In the genomic region with DNA sequence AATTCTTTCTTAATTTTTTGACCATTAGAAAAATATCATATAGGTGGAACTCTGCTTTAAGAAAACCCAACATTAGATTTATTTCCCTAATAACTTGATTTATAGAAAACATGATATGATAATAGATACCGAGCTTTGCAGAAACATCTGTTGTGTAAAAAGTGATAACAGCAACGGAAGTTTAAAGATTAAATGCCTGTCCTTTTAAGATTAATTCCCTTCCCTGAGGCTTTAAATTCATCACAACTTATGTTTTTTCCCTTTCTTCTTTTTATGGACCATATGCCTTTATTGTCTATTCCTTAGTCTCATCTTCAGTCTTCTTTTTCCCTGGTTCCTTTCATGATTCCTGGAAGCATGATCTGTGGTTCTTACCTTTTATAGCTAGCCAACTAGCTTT, we compare ENCODE assay signal across 10 cellular contexts. TPM values are rescaled to one million over a fixed set of nuclear protein-coding genes. Genes with fewer than 3 reads are reported as not detected.
A peak's percentile ranks its signal among the peaks of the same experiment; 100 is the strongest.
DNase-seq lines count a peak whose midpoint lies in the region; ATAC-seq and TF ChIP-seq lines count a peak whose summit lies in the region.
"Had no signal": no experiment of that assay in that cellular context is flagged by ENCODE, and none has a peak within 500 bp of the region (broad histone marks: within the 10 kb centered on the region; RNA-seq: fewer than 3 reads in every experiment).

No MANE protein-coding gene starts in this region.

- ATAC-seq in HG02884 (IDR thresholded peaks at IDR 0.05; ENCODE audit: unreplicated experiment) (no peak), GM21723 (IDR thresholded peaks at IDR 0.05; ENCODE audit: unreplicated experiment) (no peak)

- H4K20me1 ChIP-seq in BLaER1 treated with 17β-estradiol and CSF1 and Interleukin-3, amounts not matched to agents 10 nM and 100 nM = peaks cover 24 to 61% (median 58%) of the 10 kb centered on the region in 11 experiments; a peak in 20 of 22 replicates
- H4K20me1 ChIP-seq in OCI-LY1 (ENCODE audit: insufficient read depth, low read length) = 0 out of 2 replicates have a peak, but pooled peaks cover 8% of the 10 kb centered on the region

- peak overlapping the region; percentile 96 to 100 (median 99); a peak in 21 of 22 replicates for H3K9ac ChIP-seq in BLaER1 treated with 17β-estradiol and CSF1 and Interleukin-3, amounts not matched to agents 10 nM and 100 nM
- peak overlapping the region; percentile 97 for H3K9ac ChIP-seq in OCI-LY1 (ENCODE audit: low read length)

- intact Hi-C loops in prostate gland (cut with DNase I) = no loop called here

- H2AFZ ChIP-seq in OCI-LY1 (ENCODE audit: low read length) = no peak overlapping the region

- peak overlapping the region; percentile 66 to 97 (median 90) for H3K4me3 ChIP-seq in BLaER1 treated with 17β-estradiol and CSF1 and Interleukin-3, amounts not matched to agents 10 nM and 100 nM
- peak overlapping the region; percentile 83 for H3K4me3 ChIP-seq in OCI-LY1 (ENCODE audit: low read depth, low read length, poor library complexity, severe bottlenecking)
- H3K4me3 ChIP-seq in epithelial cell of esophagus (ENCODE audit: low read length) = peak overlapping the region; percentile 82
- peak overlapping the region; percentile 77 to 79 for H3K4me3 ChIP-seq in prostate gland

- H3K4me1 ChIP-seq in BLaER1 treated with 17β-estradiol and CSF1 and Interleukin-3, amounts not matched to agents 10 nM and 100 nM = peaks cover 22 to 40% (median 28%) of the 10 kb centered on the region in 10 experiments
- peaks cover 41% of the 10 kb centered on the region for H3K4me1 ChIP-seq in OCI-LY1 (ENCODE audit: insufficient read depth, low read length, severe bottlenecking)
- peaks cover 17% of the 10 kb centered on the region for H3K4me1 ChIP-seq in prostate gland (replicated peaks)

- WGBS in prostate gland = 2% methylated on average over 2 of the region's 2 CpGs

- in situ Hi-C loops in GM13977 (cut with MboI; ENCODE audit: low pct_unique_long_range_greater_than_20kb, low sequenced_read_pairs, unreplicated experiment) = no loop called here

- DNase-seq in epithelial cell of esophagus (ENCODE audit: low read depth) = no peak
- no peak for DNase-seq in prostate gland (ENCODE audit: low spot score)
- no peak for DNase-seq in activated T-cell treated with anti-CD3 and anti-CD28 coated beads for 4 hours
- no peak for DNase-seq in GM13977 (ENCODE audit: low spot score)
- DNase-seq: activated CD4-positive, alpha-beta memory T cell treated with anti-CD3 and anti-CD28 coated beads for 36 hours; NK-92 treated with Interleukin-12 subunit alpha and Interleukin-12 subunit beta, amount 100 ng/mL, for 24 hours had no signal

- no peaks in the 10 kb centered on the region for H3K36me3 ChIP-seq in BLaER1 treated with 17β-estradiol and CSF1 and Interleukin-3, amounts not matched to agents 10 nM and 100 nM
- H3K36me3 ChIP-seq in OCI-LY1 (ENCODE audit: insufficient read depth, low read length) (no peaks in the 10 kb centered on the region), prostate gland (no peaks in the 10 kb centered on the region)

- H3K9me3 ChIP-seq in BLaER1 treated with 17β-estradiol and CSF1 and Interleukin-3, amounts not matched to agents 10 nM and 100 nM (replicated peaks in 1 of 11) = no peaks in the 10 kb centered on the region
- H3K9me3 ChIP-seq in OCI-LY1 (ENCODE audit: low read length) (no peaks in the 10 kb centered on the region), prostate gland (no peaks in the 10 kb centered on the region)

- no peaks in the 10 kb centered on the region for H3K27me3 ChIP-seq in BLaER1 treated with 17β-estradiol and CSF1 and Interleukin-3, amounts not matched to agents 10 nM and 100 nM
- H3K27me3 ChIP-seq in OCI-LY1 (ENCODE audit: insufficient read depth, low read length) = no peaks in the 10 kb centered on the region
- H3K27me3 ChIP-seq in prostate gland (replicated peaks; ENCODE audit: insufficient read depth) = no peaks in the 10 kb centered on the region

- H3K27ac ChIP-seq in BLaER1 treated with 17β-estradiol and CSF1 and Interleukin-3, amounts not matched to agents 10 nM and 100 nM = peak overlapping the region in 10 of 11 experiments; percentile 4 to 100 (median 98); a peak in 14 of 22 replicates
- H3K27ac ChIP-seq in OCI-LY1 (ENCODE audit: low read depth, low read length, poor library complexity, severe bottlenecking) (no peak overlapping the region), prostate gland (peak overlapping the region; percentile 98 to 99)

- 0 out of 2 replicates have a peak, but pooled peaks cover 4% of the 10 kb centered on the region for H3F3A ChIP-seq in OCI-LY1 (ENCODE audit: insufficient read depth, low read length)

- no peak for TF ChIP-seq POLR2A in prostate gland (IDR thresholded peaks at IDR 0.05)

- H3K9me2 ChIP-seq in OCI-LY1 (ENCODE audit: low read depth, low read length) = no peaks in the 10 kb centered on the region

- no peak for TF ChIP-seq CTCF in OCI-LY1 (IDR thresholded peaks at IDR 0.05; ENCODE audit: low read length)
- no peak for TF ChIP-seq CTCF in epithelial cell of esophagus (IDR thresholded peaks at IDR 0.05; ENCODE audit: insufficient read depth, low read depth, low read length, missing control alignments)
- TF ChIP-seq CTCF in prostate gland (IDR thresholded peaks at IDR 0.05) = no peak
- no peak for TF ChIP-seq CTCF in GM13977 (IDR thresholded peaks at IDR 0.05; ENCODE audit: extremely low read depth, insufficient read depth, missing control alignments)

- peaks cover 63% of the 10 kb centered on the region for H3K79me2 ChIP-seq in OCI-LY1 (ENCODE audit: insufficient read depth, low read length)

- H3K4me2 ChIP-seq in BLaER1 treated with 17β-estradiol and CSF1 and Interleukin-3, amounts not matched to agents 10 nM and 100 nM = peak overlapping the region; percentile 72 to 96 (median 87)
- H3K4me2 ChIP-seq in OCI-LY1 (ENCODE audit: low read length) = peak overlapping the region; percentile 98

RNA-seq across cellular contexts. Expression of gene USP47, which starts 1.9 kb away (rescaled TPM):
- 10 to 100 TPM; 58.4 to 76.6 TPM for total RNA-seq in prostate gland
